14 cellular contexts compared by ENCODE assay signal in genomic region chr12:22042981-22043669, GRCh38. TPM values are rescaled to one million over a fixed set of nuclear protein-coding genes. Genes with fewer than 3 reads are reported as not detected.
DNase-seq lines count a peak whose midpoint lies in the region; ATAC-seq and TF ChIP-seq lines count a peak whose summit lies in the region.
"Had no signal": no experiment of that assay in that cellular context is flagged by ENCODE, and none has a peak within 500 bp of the region (broad histone marks: within the 10 kb centered on the region; RNA-seq: fewer than 3 reads in every experiment).

No MANE protein-coding gene starts in this region.

- ATAC-seq in HG03469 (IDR thresholded peaks at IDR 0.05; ENCODE audit: unreplicated experiment) (no peak), GM19452 (IDR thresholded peaks at IDR 0.05; ENCODE audit: unreplicated experiment) (no peak), GM19035 (IDR thresholded peaks at IDR 0.05; ENCODE audit: unreplicated experiment) (no peak)
- ATAC-seq: psoas muscle had no signal

- TF ChIP-seq CTCF in AG10803 (conservative IDR thresholded peaks at IDR 0.05; ENCODE audit: low read length) (no peak), WI38 (IDR thresholded peaks at IDR 0.05; ENCODE audit: low read depth, low read length) (no peak)

- H3K4me3 ChIP-seq in AG10803 (ENCODE audit: low read length) (no peak overlapping the region), WI38 (ENCODE audit: low read depth, low read length) (0 out of 2 replicates have a peak overlapping the region, but pooled peaks have one; percentile 1)
- H3K4me3 ChIP-seq: psoas muscle had no signal

- DNase-seq in AG10803 (ENCODE audit: low read depth): peak; percentile 58
- DNase-seq in HS-5 (ENCODE audit: low read depth): peak; percentile 79
- peak; percentile 82 for DNase-seq in iris pigment epithelial cell (ENCODE audit: low read depth)
- DNase-seq in ureter (ENCODE audit: low spot score): no peak
- DNase-seq: activated CD4-positive, CD25-positive, alpha-beta regulatory T cell; activated gamma-delta T cell treated with Interleukin-2 at 50 U/mL for 16 hours; caudate nucleus; CD8-positive, alpha-beta memory T cell; NCI-H1417 treated with DMSO at 0.1 percent for 48 hours; psoas muscle had no signal

RNA-seq across cellular contexts. Expression of gene CMAS, which starts 2.9 kb away (rescaled TPM):
- 35.7 TPM for total RNA-seq in ureter
